Comparison of ENCODE assay signal across 1 cellular context in the genomic region with DNA sequence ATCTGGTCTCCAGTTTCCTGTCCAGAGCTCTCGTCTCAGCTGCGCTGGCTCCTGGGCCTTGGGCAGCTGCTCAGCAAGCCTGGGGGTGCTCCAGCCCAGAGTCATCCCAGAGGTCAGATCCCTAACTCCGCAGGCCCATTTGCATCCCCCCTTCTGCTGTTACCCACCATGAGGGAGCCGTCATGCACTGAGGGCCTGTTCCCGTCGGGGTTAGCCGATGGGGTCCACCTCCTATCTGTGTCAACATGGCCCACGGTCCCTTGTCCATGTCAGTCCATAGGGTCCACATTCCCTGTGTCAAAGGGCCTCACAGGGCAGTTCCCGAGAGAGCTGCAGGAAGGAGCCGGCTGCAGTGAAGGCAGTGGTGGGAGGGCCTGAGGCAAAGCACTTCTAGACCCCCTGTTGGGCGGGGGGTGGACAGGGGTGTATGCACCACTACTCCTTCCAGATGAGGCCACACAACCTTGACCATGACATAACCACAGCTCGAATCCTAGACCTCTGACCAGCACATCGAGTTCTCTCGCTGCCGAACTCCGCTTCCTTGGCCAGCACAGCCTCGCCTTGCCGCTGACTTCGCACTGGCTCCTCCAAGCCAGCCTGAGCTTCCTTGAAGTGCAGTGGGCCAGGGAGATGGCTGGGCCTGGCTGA.
TF ChIP-seq lines count a peak whose summit lies in the region.

No MANE protein-coding gene starts in this region.

TF ChIP-seq in WTC11, 78 proteins besides CTCF, POLR2A, EP300 and RAD21 (continued from another document):
- TF ChIP-seq KAT7 (CRISPR knock-in tag; IDR thresholded peaks at IDR 0.05; ENCODE audit: borderline replicate concordance) (no peak), NR1H2 (CRISPR knock-in tag; IDR thresholded peaks at IDR 0.05) (no peak), TEAD4 (CRISPR knock-in tag; IDR thresholded peaks at IDR 0.05) (no peak), EMX1 (CRISPR knock-in tag; IDR thresholded peaks at IDR 0.05) (no peak), TCF7 (CRISPR knock-in tag; IDR thresholded peaks at IDR 0.05; ENCODE audit: low read depth) (no peak)
- TF ChIP-seq, protein P1, sequence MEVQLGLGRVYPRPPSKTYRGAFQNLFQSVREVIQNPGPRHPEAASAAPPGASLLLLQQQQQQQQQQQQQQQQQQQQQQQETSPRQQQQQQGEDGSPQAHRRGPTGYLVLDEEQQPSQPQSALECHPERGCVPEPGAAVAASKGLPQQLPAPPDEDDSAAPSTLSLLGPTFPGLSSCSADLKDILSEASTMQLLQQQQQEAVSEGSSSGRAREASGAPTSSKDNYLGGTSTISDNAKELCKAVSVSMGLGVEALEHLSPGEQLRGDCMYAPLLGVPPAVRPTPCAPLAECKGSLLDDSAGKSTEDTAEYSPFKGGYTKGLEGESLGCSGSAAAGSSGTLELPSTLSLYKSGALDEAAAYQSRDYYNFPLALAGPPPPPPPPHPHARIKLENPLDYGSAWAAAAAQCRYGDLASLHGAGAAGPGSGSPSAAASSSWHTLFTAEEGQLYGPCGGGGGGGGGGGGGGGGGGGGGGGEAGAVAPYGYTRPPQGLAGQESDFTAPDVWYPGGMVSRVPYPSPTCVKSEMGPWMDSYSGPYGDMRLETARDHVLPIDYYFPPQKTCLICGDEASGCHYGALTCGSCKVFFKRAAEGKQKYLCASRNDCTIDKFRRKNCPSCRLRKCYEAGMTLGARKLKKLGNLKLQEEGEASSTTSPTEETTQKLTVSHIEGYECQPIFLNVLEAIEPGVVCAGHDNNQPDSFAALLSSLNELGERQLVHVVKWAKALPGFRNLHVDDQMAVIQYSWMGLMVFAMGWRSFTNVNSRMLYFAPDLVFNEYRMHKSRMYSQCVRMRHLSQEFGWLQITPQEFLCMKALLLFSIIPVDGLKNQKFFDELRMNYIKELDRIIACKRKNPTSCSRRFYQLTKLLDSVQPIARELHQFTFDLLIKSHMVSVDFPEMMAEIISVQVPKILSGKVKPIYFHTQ (CRISPR knock-in tag; IDR thresholded peaks at IDR 0.05): no peak
